ENCODE assay signal across 11 cellular contexts in genomic region chr2:101781730-101782426, GRCh38.
DNase-seq lines count a peak whose midpoint lies in the region; ATAC-seq and TF ChIP-seq lines count a peak whose summit lies in the region.
"Had no signal": no experiment of that assay in that cellular context is flagged by ENCODE, and none has a peak within 500 bp of the region (broad histone marks: within the 10 kb centered on the region; RNA-seq: fewer than 3 reads in every experiment).

No MANE protein-coding gene starts in this region.

- H3K27ac Mint-ChIP-seq in activated T-helper 17 cell treated with anti-CD3 and anti-CD28 coated beads, Interleukin-2, amount 50 U/mL, for 72 hours = peak overlapping the region; percentile 79
- peak overlapping the region; percentile 67 for H3K27ac Mint-ChIP-seq in progenitor cell of endocrine pancreas

- peak overlapping the region; percentile 78 for H3K4me3 Mint-ChIP-seq in activated T-helper 17 cell treated with anti-CD3 and anti-CD28 coated beads, Interleukin-2, amount 50 U/mL, for 72 hours
- H3K4me3 Mint-ChIP-seq in progenitor cell of endocrine pancreas (ENCODE audit: low read depth) = no peak overlapping the region

- H3K27me3 ChIP-seq in spleen (replicated peaks in 1 of 7) = no peaks in the 10 kb centered on the region

- peak overlapping the region in 4 of 8 donors; percentile 44 to 52 (median 46) for H3K27ac ChIP-seq in spleen
- H3K27ac ChIP-seq: GM23248, skin epidermis had no signal

- no peaks in the 10 kb centered on the region for H3K9me3 ChIP-seq in spleen

- intact Hi-C loops in spleen (cut with DNase I; ENCODE audit: low total_unique reads) = no loop called here

- H3K4me3 ChIP-seq in spleen = peak overlapping the region in 1 of 8 donors; percentile 2
- H3K4me3 ChIP-seq: GM23248, skin epidermis had no signal

- TF ChIP-seq POLR2A in spleen (IDR thresholded peaks at IDR 0.05) (no peak), GM18505 (IDR thresholded peaks at IDR 0.05; ENCODE audit: borderline replicate concordance, extremely low read depth, insufficient read depth, insufficient read length) (no peak)

- 67 to 74% (median 71%) methylated on average over 8 of the region's 8 CpGs for WGBS in spleen, 5 donors

- H3K4me1 ChIP-seq in spleen = peaks cover 8 to 82% (median 55%) of the 10 kb centered on the region in 6 donors

- H3K4me1 Mint-ChIP-seq in activated T-helper 17 cell treated with anti-CD3 and anti-CD28 coated beads, Interleukin-2, amount 50 U/mL, for 72 hours = peaks cover 54% of the 10 kb centered on the region
- peaks cover 20% of the 10 kb centered on the region for H3K4me1 Mint-ChIP-seq in progenitor cell of endocrine pancreas (ENCODE audit: low read depth)

- TF ChIP-seq CTCF in progenitor cell of endocrine pancreas (IDR thresholded peaks at IDR 0.05; ENCODE audit: unreplicated experiment) = no peak
- TF ChIP-seq CTCF in spleen (IDR thresholded peaks at IDR 0.05 in 8 of 11, conservative IDR thresholded peaks at IDR 0.05 in 3 of 11) = no peak

- H3K36me3 ChIP-seq in spleen = no peaks in the 10 kb centered on the region

- no peaks in the 10 kb centered on the region for H3K36me3 Mint-ChIP-seq in activated T-helper 17 cell treated with anti-CD3 and anti-CD28 coated beads, Interleukin-2, amount 50 U/mL, for 72 hours (ENCODE audit: low read depth)
- H3K36me3 Mint-ChIP-seq in progenitor cell of endocrine pancreas (ENCODE audit: insufficient read depth) = no peaks in the 10 kb centered on the region

- H3K27me3 Mint-ChIP-seq in activated T-helper 17 cell treated with anti-CD3 and anti-CD28 coated beads, Interleukin-2, amount 50 U/mL, for 72 hours = no peaks in the 10 kb centered on the region
- no peaks in the 10 kb centered on the region for H3K27me3 Mint-ChIP-seq in progenitor cell of endocrine pancreas

- ATAC-seq in HG02759 (IDR thresholded peaks at IDR 0.05; ENCODE audit: unreplicated experiment) (peak; percentile 63), GM18505 (IDR thresholded peaks at IDR 0.05; ENCODE audit: unreplicated experiment) (no peak), GM21367 (IDR thresholded peaks at IDR 0.05; ENCODE audit: unreplicated experiment) (no peak)
- peak; percentile 79 for ATAC-seq in activated T-helper 17 cell treated with anti-CD3 and anti-CD28 coated beads, Interleukin-2, amount 50 U/mL, for 72 hours (replicated peaks)

- no peaks in the 10 kb centered on the region for H3K9me3 Mint-ChIP-seq in activated T-helper 17 cell treated with anti-CD3 and anti-CD28 coated beads, Interleukin-2, amount 50 U/mL, for 72 hours
- no peaks in the 10 kb centered on the region for H3K9me3 Mint-ChIP-seq in progenitor cell of endocrine pancreas (ENCODE audit: low read depth)

- peak; percentile 72 for DNase-seq in SKM-1 (lab: John Stamatoyannopoulos, UW; ENCODE audit: unreplicated experiment)
- no peak for DNase-seq in SKM-1 treated with dmso at 0.1 percent for 144 hours (lab: John Stamatoyannopoulos, UW; ENCODE audit: unreplicated experiment)
- no peak for DNase-seq in progenitor cell of endocrine pancreas (ENCODE audit: low spot score, unreplicated experiment)
- no peak for DNase-seq in spleen
- DNase-seq: GM23248, SW 1271 had no signal

Comparison
In these comparisons a context has a peak if more than half of its experiments do, and no peak if none do; other contexts are left out.
1. ATAC-seq: peak in HG02759 (single experiment) and activated T-helper 17 cell treated with anti-CD3 and anti-CD28 coated beads, Interleukin-2, amount 50 U/mL, for 72 hours (single experiment); none in GM18505 (single experiment) and GM21367 (single experiment).